Comparison of ENCODE assay signal across 1 cellular context in the genomic region with DNA sequence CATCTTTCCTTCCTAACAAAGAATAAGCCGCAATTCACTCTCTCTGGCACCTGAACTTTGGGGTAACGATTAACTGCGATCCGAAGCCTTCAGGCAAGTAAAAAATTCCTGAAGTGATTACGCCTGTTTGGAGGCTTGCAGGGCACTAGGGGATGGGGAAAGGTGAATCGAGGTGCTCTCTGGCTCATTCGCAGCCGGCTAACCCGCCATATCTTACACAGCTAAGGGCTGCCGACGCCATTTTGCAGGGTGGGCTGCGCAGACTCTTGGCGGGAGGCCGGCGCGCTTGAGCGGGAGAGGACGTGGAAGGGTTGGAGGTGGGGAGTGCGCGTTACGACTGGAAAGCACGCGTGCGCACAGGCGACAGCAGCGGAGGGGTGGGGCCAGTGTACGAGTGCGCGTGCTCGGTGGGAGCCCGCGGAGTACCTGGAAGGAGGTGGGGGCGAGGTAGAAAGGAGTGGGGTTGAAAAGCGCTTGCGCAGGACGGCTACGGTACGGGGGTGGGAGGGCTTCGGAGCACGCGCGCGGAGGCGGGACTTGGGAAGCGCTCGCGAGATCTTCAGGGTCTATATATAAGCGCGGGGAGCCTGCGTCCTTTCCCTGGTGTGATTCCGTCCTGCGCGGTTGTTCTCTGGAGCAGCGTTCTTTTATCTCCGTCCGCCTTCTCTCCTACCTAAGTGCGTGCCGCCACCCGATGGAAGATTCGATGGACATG.
A peak's percentile ranks its signal among the peaks of the same experiment; 100 is the strongest.
TF ChIP-seq lines count a peak whose summit lies in the region.

A gene with protein sequence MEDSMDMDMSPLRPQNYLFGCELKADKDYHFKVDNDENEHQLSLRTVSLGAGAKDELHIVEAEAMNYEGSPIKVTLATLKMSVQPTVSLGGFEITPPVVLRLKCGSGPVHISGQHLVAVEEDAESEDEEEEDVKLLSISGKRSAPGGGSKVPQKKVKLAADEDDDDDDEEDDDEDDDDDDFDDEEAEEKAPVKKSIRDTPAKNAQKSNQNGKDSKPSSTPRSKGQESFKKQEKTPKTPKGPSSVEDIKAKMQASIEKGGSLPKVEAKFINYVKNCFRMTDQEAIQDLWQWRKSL (plus strand): TSS at position 595 of the 715 bp plus-strand sequence. CDS start 100 bp downstream, at position 695.

TF ChIP-seq in K562, 482 proteins besides CTCF, POLR2A, EP300 and RAD21 (continued from another document and continues in another):
- TF ChIP-seq, protein P1, sequence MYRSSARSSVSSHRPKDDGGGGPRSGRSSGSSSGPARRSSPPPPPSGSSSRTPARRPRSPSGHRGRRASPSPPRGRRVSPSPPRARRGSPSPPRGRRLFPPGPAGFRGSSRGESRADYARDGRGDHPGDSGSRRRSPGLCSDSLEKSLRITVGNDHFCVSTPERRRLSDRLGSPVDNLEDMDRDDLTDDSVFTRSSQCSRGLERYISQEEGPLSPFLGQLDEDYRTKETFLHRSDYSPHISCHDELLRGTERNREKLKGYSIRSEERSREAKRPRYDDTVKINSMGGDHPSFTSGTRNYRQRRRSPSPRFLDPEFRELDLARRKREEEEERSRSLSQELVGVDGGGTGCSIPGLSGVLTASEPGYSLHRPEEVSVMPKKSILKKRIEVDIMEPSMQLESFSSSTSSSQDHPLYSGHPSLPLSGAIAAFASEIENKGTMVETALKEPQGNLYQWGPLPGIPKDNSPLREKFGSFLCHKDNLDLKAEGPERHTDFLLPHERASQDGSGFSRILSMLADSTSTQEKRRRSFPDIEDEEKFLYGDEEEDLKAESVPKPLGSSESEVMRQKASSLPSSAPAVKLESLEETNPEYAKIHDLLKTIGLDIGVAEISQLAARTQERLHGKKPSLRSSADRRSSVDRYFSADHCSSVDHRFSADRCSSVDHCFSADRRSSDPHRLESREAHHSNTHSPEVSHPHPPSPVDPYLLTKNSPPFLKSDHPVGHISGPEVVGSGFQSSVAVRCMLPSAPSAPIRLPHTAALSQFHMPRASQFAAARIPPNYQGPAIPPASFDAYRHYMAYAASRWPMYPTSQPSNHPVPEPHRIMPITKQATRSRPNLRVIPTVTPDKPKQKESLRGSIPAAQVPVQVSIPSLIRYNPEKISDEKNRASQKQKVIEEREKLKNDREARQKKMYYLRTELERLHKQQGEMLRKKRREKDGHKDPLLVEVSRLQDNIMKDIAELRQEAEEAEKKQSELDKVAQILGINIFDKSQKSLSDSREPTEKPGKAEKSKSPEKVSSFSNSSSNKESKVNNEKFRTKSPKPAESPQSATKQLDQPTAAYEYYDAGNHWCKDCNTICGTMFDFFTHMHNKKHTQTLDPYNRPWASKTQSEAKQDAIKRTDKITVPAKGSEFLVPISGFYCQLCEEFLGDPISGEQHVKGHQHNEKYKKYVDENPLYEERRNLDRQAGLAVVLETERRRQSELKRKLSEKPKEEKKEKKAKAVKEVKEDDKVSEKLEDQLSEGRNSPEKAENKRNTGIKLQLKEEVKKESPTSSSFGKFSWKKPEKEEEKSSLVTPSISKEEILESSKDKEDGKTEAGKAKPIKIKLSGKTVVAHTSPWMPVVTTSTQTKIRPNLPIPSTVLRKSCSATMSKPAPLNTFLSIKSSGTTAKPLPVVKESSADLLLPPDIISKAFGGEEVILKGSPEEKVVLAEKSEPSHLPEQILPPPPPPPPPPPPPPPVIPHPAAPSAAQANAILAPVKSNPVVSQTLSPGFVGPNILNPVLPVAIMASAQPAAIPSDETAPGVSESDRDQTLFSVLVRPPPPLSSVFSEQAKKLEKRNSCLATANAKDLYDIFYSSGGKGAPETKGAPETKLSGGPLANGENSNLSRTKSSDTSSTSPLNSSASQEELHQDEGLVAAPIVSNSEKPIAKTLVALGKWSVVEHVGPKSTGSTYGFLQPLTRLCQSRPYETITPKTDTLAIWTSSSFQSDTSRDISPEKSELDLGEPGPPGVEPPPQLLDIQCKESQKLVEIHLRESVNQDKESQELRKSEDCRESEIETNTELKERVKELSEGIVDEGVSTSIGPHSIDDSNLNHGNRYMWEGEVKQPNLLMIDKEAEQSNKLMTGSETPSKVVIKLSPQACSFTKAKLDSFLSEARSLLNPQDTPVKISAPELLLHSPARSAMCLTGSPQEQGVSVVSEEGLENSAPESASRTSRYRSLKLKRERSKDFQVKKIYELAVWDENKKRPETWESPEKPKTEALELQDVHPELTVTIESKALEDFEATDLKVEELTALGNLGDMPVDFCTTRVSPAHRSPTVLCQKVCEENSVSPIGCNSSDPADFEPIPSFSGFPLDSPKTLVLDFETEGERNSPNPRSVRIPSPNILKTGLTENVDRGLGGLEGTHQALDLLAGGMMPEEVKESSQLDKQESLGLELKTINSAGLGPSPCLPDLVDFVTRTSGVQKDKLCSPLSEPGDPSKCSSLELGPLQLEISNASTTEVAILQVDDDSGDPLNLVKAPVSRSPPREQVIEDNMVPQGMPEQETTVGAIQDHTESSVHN (IDR thresholded peaks at IDR 0.05; ENCODE audit: borderline replicate concordance in 1 of 2, low read depth in 1 of 2): no peak
- TF ChIP-seq ARNT (IDR thresholded peaks at IDR 0.05) (peak in 1 of 2 experiments; percentile 34; a peak in 1 of 4 replicates), CBX5 (IDR thresholded peaks at IDR 0.05; ENCODE audit: borderline replicate concordance, low read depth) (no peak), CC2D1A (IDR thresholded peaks at IDR 0.05) (no peak), ATF7 (IDR thresholded peaks at IDR 0.05) (peak; percentile 66; the same call in 1 of the 2 replicates), MTF1 (CRISPR knock-in tag; IDR thresholded peaks at IDR 0.05; ENCODE audit: borderline replicate concordance) (no peak), SPI1 (IDR thresholded peaks at IDR 0.05; ENCODE audit: borderline replicate concordance, low read depth, low read length) (no peak), DPF2 (IDR thresholded peaks at IDR 0.05) (no peak; the same call in 1 of the 2 replicates), ZNF324 (CRISPR knock-in tag; IDR thresholded peaks at IDR 0.05) (no peak), RHOXF2B (CRISPR knock-in tag; conservative IDR thresholded peaks at IDR 0.05) (no peak), CBFA2T2 (conservative IDR thresholded peaks at IDR 0.05) (no peak), KAT2B (IDR thresholded peaks at IDR 0.05; ENCODE audit: low read depth, low read length) (peak; percentile 9), TCF7L2 (IDR thresholded peaks at IDR 0.05; ENCODE audit: low read depth, low read length) (no peak), NFRKB (IDR thresholded peaks at IDR 0.05; ENCODE audit: low read depth) (peak; percentile 99), ZNF445 (CRISPR knock-in tag; IDR thresholded peaks at IDR 0.05; ENCODE audit: low read depth) (no peak), DMBX1 (CRISPR knock-in tag; IDR thresholded peaks at IDR 0.05; ENCODE audit: borderline replicate concordance) (no peak), SP2 (IDR thresholded peaks at IDR 0.05; ENCODE audit: extremely low read depth, low read depth, low read length, poor library complexity, severe bottlenecking) (no peak), GTF2F1 (IDR thresholded peaks at IDR 0.05; ENCODE audit: low read depth, low read length) (peak; percentile 97), PHB2 (IDR thresholded peaks at IDR 0.05; ENCODE audit: low read depth) (no peak), MIER1 (IDR thresholded peaks at IDR 0.05; ENCODE audit: low read depth) (no peak), ZNF354B (CRISPR knock-in tag; IDR thresholded peaks at IDR 0.05) (no peak), RFX5 (IDR thresholded peaks at IDR 0.05; ENCODE audit: low read depth, low read length) (no peak), ZNF444 (CRISPR knock-in tag; IDR thresholded peaks at IDR 0.05) (no peak), HDAC2 (IDR thresholded peaks at IDR 0.05) (no peak), BRF1 (IDR thresholded peaks at IDR 0.05; ENCODE audit: borderline replicate concordance, extremely low read depth, insufficient read length) (no peak)
- TF ChIP-seq, protein P2, sequence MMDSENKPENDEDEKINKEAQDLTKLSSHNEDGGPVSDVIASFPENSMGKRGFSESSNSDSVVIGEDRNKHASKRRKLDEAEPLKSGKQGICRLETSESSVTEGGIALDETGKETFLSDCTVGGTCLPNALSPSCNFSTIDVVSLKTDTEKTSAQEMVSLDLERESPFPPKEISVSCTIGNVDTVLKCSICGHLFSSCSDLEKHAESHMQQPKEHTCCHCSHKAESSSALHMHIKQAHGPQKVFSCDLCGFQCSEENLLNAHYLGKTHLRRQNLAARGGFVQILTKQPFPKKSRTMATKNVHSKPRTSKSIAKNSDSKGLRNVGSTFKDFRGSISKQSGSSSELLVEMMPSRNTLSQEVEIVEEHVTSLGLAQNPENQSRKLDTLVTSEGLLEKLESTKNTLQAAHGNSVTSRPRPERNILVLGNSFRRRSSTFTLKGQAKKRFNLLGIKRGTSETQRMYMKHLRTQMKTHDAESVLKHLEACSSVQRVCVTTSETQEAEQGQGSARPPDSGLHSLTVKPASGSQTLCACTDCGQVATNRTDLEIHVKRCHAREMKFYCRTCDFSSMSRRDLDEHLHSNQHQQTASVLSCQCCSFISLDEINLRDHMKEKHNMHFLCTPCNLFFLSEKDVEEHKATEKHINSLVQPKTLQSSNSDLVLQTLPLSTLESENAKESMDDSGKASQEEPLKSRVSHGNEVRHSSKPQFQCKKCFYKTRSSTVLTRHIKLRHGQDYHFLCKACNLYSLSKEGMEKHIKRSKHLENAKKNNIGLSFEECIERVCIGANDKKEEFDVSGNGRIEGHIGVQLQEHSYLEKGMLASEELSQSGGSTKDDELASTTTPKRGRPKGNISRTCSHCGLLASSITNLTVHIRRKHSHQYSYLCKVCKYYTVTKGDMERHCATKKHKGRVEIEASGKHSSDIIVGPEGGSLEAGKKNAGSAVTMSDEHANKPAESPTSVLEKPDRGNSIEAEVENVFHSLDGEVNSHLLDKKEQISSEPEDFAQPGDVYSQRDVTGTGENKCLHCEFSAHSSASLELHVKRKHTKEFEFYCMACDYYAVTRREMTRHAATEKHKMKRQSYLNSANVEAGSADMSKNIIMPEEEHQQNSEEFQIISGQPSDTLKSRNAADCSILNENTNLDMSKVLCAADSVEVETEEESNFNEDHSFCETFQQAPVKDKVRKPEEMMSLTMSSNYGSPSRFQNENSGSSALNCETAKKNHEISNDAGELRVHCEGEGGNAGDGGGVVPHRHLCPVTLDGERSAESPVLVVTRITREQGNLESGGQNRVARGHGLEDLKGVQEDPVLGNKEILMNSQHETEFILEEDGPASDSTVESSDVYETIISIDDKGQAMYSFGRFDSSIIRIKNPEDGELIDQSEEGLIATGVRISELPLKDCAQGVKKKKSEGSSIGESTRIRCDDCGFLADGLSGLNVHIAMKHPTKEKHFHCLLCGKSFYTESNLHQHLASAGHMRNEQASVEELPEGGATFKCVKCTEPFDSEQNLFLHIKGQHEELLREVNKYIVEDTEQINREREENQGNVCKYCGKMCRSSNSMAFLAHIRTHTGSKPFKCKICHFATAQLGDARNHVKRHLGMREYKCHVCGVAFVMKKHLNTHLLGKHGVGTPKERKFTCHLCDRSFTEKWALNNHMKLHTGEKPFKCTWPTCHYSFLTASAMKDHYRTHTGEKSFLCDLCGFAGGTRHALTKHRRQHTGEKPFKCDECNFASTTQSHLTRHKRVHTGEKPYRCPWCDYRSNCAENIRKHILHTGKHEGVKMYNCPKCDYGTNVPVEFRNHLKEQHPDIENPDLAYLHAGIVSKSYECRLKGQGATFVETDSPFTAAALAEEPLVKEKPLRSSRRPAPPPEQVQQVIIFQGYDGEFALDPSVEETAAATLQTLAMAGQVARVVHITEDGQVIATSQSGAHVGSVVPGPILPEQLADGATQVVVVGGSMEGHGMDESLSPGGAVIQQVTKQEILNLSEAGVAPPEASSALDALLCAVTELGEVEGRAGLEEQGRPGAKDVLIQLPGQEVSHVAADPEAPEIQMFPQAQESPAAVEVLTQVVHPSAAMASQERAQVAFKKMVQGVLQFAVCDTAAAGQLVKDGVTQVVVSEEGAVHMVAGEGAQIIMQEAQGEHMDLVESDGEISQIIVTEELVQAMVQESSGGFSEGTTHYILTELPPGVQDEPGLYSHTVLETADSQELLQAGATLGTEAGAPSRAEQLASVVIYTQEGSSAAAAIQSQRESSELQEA (IDR thresholded peaks at IDR 0.05; ENCODE audit: low read depth): no peak
- TF ChIP-seq, protein P3, sequence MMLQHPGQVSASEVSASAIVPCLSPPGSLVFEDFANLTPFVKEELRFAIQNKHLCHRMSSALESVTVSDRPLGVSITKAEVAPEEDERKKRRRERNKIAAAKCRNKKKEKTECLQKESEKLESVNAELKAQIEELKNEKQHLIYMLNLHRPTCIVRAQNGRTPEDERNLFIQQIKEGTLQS (IDR thresholded peaks at IDR 0.05): no peak
- TF ChIP-seq, protein P3 (CRISPR knock-in tag; conservative IDR thresholded peaks at IDR 0.05): no peak
- TF ChIP-seq, protein P4, sequence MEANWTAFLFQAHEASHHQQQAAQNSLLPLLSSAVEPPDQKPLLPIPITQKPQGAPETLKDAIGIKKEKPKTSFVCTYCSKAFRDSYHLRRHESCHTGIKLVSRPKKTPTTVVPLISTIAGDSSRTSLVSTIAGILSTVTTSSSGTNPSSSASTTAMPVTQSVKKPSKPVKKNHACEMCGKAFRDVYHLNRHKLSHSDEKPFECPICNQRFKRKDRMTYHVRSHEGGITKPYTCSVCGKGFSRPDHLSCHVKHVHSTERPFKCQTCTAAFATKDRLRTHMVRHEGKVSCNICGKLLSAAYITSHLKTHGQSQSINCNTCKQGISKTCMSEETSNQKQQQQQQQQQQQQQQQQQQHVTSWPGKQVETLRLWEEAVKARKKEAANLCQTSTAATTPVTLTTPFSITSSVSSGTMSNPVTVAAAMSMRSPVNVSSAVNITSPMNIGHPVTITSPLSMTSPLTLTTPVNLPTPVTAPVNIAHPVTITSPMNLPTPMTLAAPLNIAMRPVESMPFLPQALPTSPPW (CRISPR knock-in tag; IDR thresholded peaks at IDR 0.05): peak; percentile 68; the same call in 1 of the 2 replicates
- TF ChIP-seq, protein P5, sequence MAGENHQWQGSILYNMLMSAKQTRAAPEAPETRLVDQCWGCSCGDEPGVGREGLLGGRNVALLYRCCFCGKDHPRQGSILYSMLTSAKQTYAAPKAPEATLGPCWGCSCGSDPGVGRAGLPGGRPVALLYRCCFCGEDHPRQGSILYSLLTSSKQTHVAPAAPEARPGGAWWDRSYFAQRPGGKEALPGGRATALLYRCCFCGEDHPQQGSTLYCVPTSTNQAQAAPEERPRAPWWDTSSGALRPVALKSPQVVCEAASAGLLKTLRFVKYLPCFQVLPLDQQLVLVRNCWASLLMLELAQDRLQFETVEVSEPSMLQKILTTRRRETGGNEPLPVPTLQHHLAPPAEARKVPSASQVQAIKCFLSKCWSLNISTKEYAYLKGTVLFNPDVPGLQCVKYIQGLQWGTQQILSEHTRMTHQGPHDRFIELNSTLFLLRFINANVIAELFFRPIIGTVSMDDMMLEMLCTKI (IDR thresholded peaks at IDR 0.05; ENCODE audit: partially characterized antibody): no peak
- TF ChIP-seq, protein P6, sequence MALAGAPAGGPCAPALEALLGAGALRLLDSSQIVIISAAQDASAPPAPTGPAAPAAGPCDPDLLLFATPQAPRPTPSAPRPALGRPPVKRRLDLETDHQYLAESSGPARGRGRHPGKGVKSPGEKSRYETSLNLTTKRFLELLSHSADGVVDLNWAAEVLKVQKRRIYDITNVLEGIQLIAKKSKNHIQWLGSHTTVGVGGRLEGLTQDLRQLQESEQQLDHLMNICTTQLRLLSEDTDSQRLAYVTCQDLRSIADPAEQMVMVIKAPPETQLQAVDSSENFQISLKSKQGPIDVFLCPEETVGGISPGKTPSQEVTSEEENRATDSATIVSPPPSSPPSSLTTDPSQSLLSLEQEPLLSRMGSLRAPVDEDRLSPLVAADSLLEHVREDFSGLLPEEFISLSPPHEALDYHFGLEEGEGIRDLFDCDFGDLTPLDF (CRISPR knock-in tag; IDR thresholded peaks at IDR 0.05): peak; percentile 95
